In genomic region chr1:244968431-244968830, GRCh38 we compare ENCODE assay signal across 9 cellular contexts.
DNase-seq lines count a peak whose midpoint lies in the region; ATAC-seq and TF ChIP-seq lines count a peak whose summit lies in the region.
"Had no signal": no experiment of that assay in that cellular context is flagged by ENCODE, and none has a peak within 500 bp of the region (broad histone marks: within the 10 kb centered on the region; RNA-seq: fewer than 3 reads in every experiment).

No MANE protein-coding gene starts in this region.

- H3K4me3 ChIP-seq in BLaER1: no peak overlapping the region

- DNase-seq in RPMI7951 (ENCODE audit: low read depth) (peak; percentile 50), endothelial cell (ENCODE audit: low spot score) (peak; percentile 43), cortex of kidney (lab: John Stamatoyannopoulos, UW) (no peak), T-helper 9 cell (no peak), NCI-H2107 (lab: John Stamatoyannopoulos, UW) (no peak)
- DNase-seq in natural killer cell treated with Interleukin-12 subunit alpha and Interleukin-12 subunit beta and Interleukin-15 and Interleukin-18, amount 100 ng/mL, for 72 hours (ENCODE audit: low spot score): no peak
- DNase-seq: SHP77 had no signal

- peaks cover 43% of the 10 kb centered on the region for H3K4me1 ChIP-seq in BLaER1

- peaks cover 22% of the 10 kb centered on the region for H3K27me3 Mint-ChIP-seq in endothelial cell (ENCODE audit: unreplicated experiment)
- no peaks in the 10 kb centered on the region for H3K27me3 Mint-ChIP-seq in natural killer cell treated with Interleukin-12 subunit alpha and Interleukin-12 subunit beta and Interleukin-15 and Interleukin-18, amount 100 ng/mL, for 72 hours

- TF ChIP-seq CTCF in endothelial cell (IDR thresholded peaks at IDR 0.05; ENCODE audit: unreplicated experiment): no peak

- ATAC-seq in natural killer cell treated with Interleukin-12 subunit alpha and Interleukin-12 subunit beta and Interleukin-15 and Interleukin-18, amount 100 ng/mL, for 72 hours: no peak
- no peak for ATAC-seq in GM18868 (IDR thresholded peaks at IDR 0.05; ENCODE audit: unreplicated experiment)

- H3K4me3 Mint-ChIP-seq in endothelial cell (ENCODE audit: unreplicated experiment): peak overlapping the region; percentile 87
- peak overlapping the region; percentile 54 for H3K4me3 Mint-ChIP-seq in natural killer cell treated with Interleukin-12 subunit alpha and Interleukin-12 subunit beta and Interleukin-15 and Interleukin-18, amount 100 ng/mL, for 72 hours

- peak overlapping the region; percentile 99 for H3K27ac Mint-ChIP-seq in endothelial cell (ENCODE audit: unreplicated experiment)
- H3K27ac Mint-ChIP-seq in natural killer cell treated with Interleukin-12 subunit alpha and Interleukin-12 subunit beta and Interleukin-15 and Interleukin-18, amount 100 ng/mL, for 72 hours: peak overlapping the region; percentile 24 to 97

- peak overlapping the region; percentile 20; the same call in 1 of the 2 replicates for H3K27ac ChIP-seq in BLaER1

- H3K4me2 ChIP-seq in BLaER1: peak overlapping the region; percentile 78

- no peak overlapping the region for H3K9ac ChIP-seq in BLaER1

- H3K36me3 ChIP-seq in BLaER1: no peaks in the 10 kb centered on the region

- peaks cover 10% of the 10 kb centered on the region for H3K36me3 Mint-ChIP-seq in endothelial cell (ENCODE audit: low read depth, unreplicated experiment)
- H3K36me3 Mint-ChIP-seq in natural killer cell treated with Interleukin-12 subunit alpha and Interleukin-12 subunit beta and Interleukin-15 and Interleukin-18, amount 100 ng/mL, for 72 hours: no peaks in the 10 kb centered on the region

- no peaks in the 10 kb centered on the region for H3K9me3 ChIP-seq in BLaER1

- H3K27me3 ChIP-seq in BLaER1: no peaks in the 10 kb centered on the region

- no peaks in the 10 kb centered on the region for H4K20me1 ChIP-seq in BLaER1

- H3K4me1 Mint-ChIP-seq in endothelial cell (ENCODE audit: unreplicated experiment): peaks cover 39% of the 10 kb centered on the region
- peaks cover 20 to 36% of the 10 kb centered on the region in 2 donors for H3K4me1 Mint-ChIP-seq in natural killer cell treated with Interleukin-12 subunit alpha and Interleukin-12 subunit beta and Interleukin-15 and Interleukin-18, amount 100 ng/mL, for 72 hours (ENCODE audit: low read depth in 2 of 2)

- no peaks in the 10 kb centered on the region for H3K9me3 Mint-ChIP-seq in endothelial cell (ENCODE audit: unreplicated experiment)
- no peaks in the 10 kb centered on the region for H3K9me3 Mint-ChIP-seq in natural killer cell treated with Interleukin-12 subunit alpha and Interleukin-12 subunit beta and Interleukin-15 and Interleukin-18, amount 100 ng/mL, for 72 hours

Comparison
In these comparisons a context has a peak if more than half of its experiments do, and no peak if none do; other contexts are left out.
1. DNase-seq: peak in RPMI7951 (single experiment) and endothelial cell (single experiment); none in natural killer cell treated with Interleukin-12 subunit alpha and Interleukin-12 subunit beta and Interleukin-15 and Interleukin-18, amount 100 ng/mL, for 72 hours (single experiment), cortex of kidney (single experiment), T-helper 9 cell (single experiment) and NCI-H2107 (single experiment).